In the genomic region with DNA sequence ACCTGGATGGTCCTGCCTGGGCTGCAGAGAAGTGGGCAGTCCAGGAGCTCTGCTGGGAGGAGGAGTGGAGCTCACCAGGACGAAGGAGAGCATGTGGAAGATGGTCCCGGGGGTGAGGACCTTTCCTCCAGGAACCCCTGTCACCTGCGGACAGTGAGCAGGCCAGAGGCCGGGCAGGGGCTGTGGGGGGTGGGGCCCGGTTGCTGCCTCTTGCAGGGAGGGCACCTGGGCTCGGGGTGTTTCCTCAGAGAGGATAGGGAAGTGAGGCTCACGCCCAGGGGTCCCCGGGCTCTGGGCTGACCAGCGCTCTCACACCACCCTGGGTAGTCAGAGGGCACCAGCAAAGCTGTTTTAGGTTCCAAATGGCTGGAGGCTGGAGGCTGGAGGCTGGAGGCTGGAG, we compare ENCODE assay signal across 34 cellular contexts. TPM values are rescaled to one million over a fixed set of nuclear protein-coding genes. Genes with fewer than 3 reads are reported as not detected.
"Had no signal": no experiment of that assay in that cellular context is flagged by ENCODE, and none has a peak within 500 bp of the region (broad histone marks: within the 10 kb centered on the region; RNA-seq: fewer than 3 reads in every experiment).

No MANE protein-coding gene starts in this region.

- H3K4me1 Mint-ChIP-seq: activated naive CD4-positive, alpha-beta T cell treated with anti-CD3 and anti-CD28 coated beads, Interleukin-2, amount 50 U/mL, for 24 hours; activated naive CD8-positive, alpha-beta T cell treated with anti-CD3 and anti-CD28 coated beads, Interleukin-2, amount 10 ng/mL, durations not matched to agents 7 days and 5 days; T-cell had no signal

- H3K27ac ChIP-seq: ascending aorta, breast epithelium, Peyer's patch, VCaP had no signal

- H3K27me3 ChIP-seq: Peyer's patch had no signal

- H3K4me3 ChIP-seq: ascending aorta, breast epithelium, K562, Peyer's patch had no signal

- H3K27me3 Mint-ChIP-seq: activated B cell treated with CpG ODN at 0.5 μM for 24 hours; activated naive CD4-positive, alpha-beta T cell treated with anti-CD3 and anti-CD28 coated beads, Interleukin-2, amount 50 U/mL, for 24 hours; activated naive CD8-positive, alpha-beta T cell treated with anti-CD3 and anti-CD28 coated beads, Interleukin-2, amount 10 ng/mL, durations not matched to agents 7 days and 5 days; T-cell had no signal

- H3K4me1 ChIP-seq: ascending aorta, Peyer's patch had no signal

- H3K9me3 Mint-ChIP-seq: activated B cell treated with CpG ODN at 0.5 μM for 24 hours; activated naive CD4-positive, alpha-beta T cell treated with anti-CD3 and anti-CD28 coated beads, Interleukin-2, amount 50 U/mL, for 24 hours; activated naive CD8-positive, alpha-beta T cell treated with anti-CD3 and anti-CD28 coated beads, Interleukin-2, amount 10 ng/mL, durations not matched to agents 7 days and 5 days; T-cell had no signal

- H3K4me3 Mint-ChIP-seq: activated B cell treated with CpG ODN at 0.5 μM for 24 hours; activated naive CD4-positive, alpha-beta T cell treated with anti-CD3 and anti-CD28 coated beads, Interleukin-2, amount 50 U/mL, for 24 hours; activated naive CD8-positive, alpha-beta T cell treated with anti-CD3 and anti-CD28 coated beads, Interleukin-2, amount 10 ng/mL, durations not matched to agents 7 days and 5 days; T-cell had no signal

- H3K27ac Mint-ChIP-seq: activated B cell treated with CpG ODN at 0.5 μM for 24 hours; activated naive CD4-positive, alpha-beta T cell treated with anti-CD3 and anti-CD28 coated beads, Interleukin-2, amount 50 U/mL, for 24 hours; activated naive CD8-positive, alpha-beta T cell treated with anti-CD3 and anti-CD28 coated beads, Interleukin-2, amount 10 ng/mL, durations not matched to agents 7 days and 5 days; T-cell had no signal

- FAIRE-seq: K562 had no signal

- H3K36me3 ChIP-seq: ascending aorta, breast epithelium, Peyer's patch had no signal

- DNase-seq: activated B cell treated with CpG ODN at 0.5 μM for 24 hours; activated CD4-positive, alpha-beta T cell treated with anti-CD3 and anti-CD28 coated beads for 48 hours; activated CD4-positive, alpha-beta T cell treated with anti-CD3 and anti-CD28 coated beads, Interleukin-2, amount 50 U/mL, for 4 hours; activated CD4-positive, CD25-positive, alpha-beta regulatory T cell treated with anti-CD3 and anti-CD28 coated beads, Interleukin-2, amount 50 U/mL, for 72 hours; activated CD8-positive, alpha-beta memory T cell treated with anti-CD3 and anti-CD28 coated beads, Interleukin-2, amount 50 U/mL, for 48 hours; activated effector memory CD4-positive, alpha-beta T cell treated with Interleukin-2 at 50 U/mL for 16 hours; activated naive CD8-positive, alpha-beta T cell treated with anti-CD3 and anti-CD28 coated beads, Interleukin-2, amount 10 ng/mL, durations not matched to agents 7 days and 5 days; activated T-cell treated with anti-CD3 and anti-CD28 coated beads, Interleukin-2, amount 50 U/mL, for 48 hours; amygdala; NCI-H1092 treated with DMSO at 0.1 percent for 48 hours; NCI-H1694; NCI-H1930; NCI-H2081 treated with DMSO at 0.1 percent for 48 hours; NCI-H226; NCI-H510A; NCI-H526; NCI-H748 treated with DMSO at 0.1 percent for 48 hours; NK-92 treated with Interleukin-12 subunit alpha and Interleukin-12 subunit beta, amount 100 ng/mL, for 24 hours; PC-3; Peyer's patch; RPMI8226; SIG-M5; T-cell; T-helper 2 cell; T-helper 9 cell had no signal

- ATAC-seq: K562, PC-3, Right ventricle myocardium inferior, SK-N-SH treated with all-trans-retinoic acid at 6 μM for 48 hours, T-cell had no signal

- H3K9me3 ChIP-seq: ascending aorta had no signal

- H3K36me3 Mint-ChIP-seq: activated naive CD4-positive, alpha-beta T cell treated with anti-CD3 and anti-CD28 coated beads, Interleukin-2, amount 50 U/mL, for 24 hours had no signal

RNA-seq across cellular contexts. Expression of gene PLCH2, which starts 41.0 kb away (rescaled TPM):
- total RNA-seq: ascending aorta, M059J, SK-MEL-5 had no signal
- polyA plus RNA-seq: K562 had no signal
